1 cellular context compared by ENCODE assay signal in the genomic region with DNA sequence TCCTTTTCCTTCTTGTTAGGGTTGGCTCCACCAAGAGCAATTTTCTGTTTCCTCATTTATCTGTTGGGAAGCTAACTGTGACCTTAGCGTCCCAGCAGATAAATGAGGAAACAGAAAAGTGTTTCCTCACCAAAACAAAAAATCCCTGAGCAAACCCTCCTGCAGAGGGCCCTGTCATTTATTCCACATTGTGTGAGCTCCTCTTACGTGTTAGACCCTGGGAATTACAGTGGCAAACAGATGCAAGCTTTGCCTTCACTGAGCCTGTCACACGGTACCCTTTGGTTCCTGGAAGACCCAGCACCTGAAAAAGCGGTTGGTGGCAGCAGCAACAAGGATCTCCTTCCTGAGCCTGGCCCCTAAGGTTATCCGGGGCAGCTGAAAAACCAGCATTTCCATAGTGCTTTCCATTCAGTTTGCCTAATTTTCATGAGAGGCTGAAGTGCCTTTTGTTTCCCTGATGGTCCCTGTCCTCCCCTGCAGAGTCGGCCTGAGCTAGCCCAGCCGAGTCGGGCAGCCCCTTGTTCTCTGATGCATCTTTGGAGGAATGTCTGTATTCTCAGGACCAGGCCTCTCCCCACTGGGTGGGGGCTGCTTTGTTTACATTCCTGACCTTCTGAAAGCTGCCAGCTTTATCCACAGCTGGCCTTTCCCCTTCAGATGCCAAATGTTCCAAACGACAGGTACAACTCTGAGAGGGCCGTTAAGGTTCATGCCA.
A peak's percentile ranks its signal among the peaks of the same experiment; 100 is the strongest.
TF ChIP-seq lines count a peak whose summit lies in the region.

No MANE protein-coding gene starts in this region.

TF ChIP-seq in HepG2, 621 proteins besides CTCF, POLR2A, EP300 and RAD21 (continued from another document and continues in another):
- TF ChIP-seq ZNF841 (CRISPR knock-in tag; IDR thresholded peaks at IDR 0.05; ENCODE audit: borderline replicate concordance) (no peak), ZBTB43 (CRISPR knock-in tag; conservative IDR thresholded peaks at IDR 0.05) (no peak), XRCC5 (optimal IDR thresholded peaks at IDR 0.05; ENCODE audit: low read length) (peak; percentile 12), THAP9 (CRISPR knock-in tag; IDR thresholded peaks at IDR 0.05; ENCODE audit: borderline replicate concordance) (peak; percentile 34; the same call in 1 of the 2 replicates), ZNF546 (CRISPR knock-in tag; conservative IDR thresholded peaks at IDR 0.05) (no peak), ZNF781 (CRISPR knock-in tag; IDR thresholded peaks at IDR 0.05; ENCODE audit: borderline replicate concordance, not compliant biosample characterization) (peak; percentile 40), ELK4 (CRISPR knock-in tag; IDR thresholded peaks at IDR 0.05; ENCODE audit: borderline replicate concordance) (no peak), MTA3 (CRISPR knock-in tag; IDR thresholded peaks at IDR 0.05) (no peak), ADNP (CRISPR knock-in tag; IDR thresholded peaks at IDR 0.05) (no peak), JUND (CRISPR knock-in tag; IDR thresholded peaks at IDR 0.05) (no peak), ZNF17 (CRISPR knock-in tag; IDR thresholded peaks at IDR 0.05) (no peak), ZNF766 (CRISPR knock-in tag; IDR thresholded peaks at IDR 0.05; ENCODE audit: borderline replicate concordance) (no peak), SMYD3 (CRISPR knock-in tag; IDR thresholded peaks at IDR 0.05) (peak; percentile 5; the same call in 1 of the 2 replicates), NFRKB (IDR thresholded peaks at IDR 0.05) (no peak), ZFP91 (CRISPR knock-in tag; IDR thresholded peaks at IDR 0.05; ENCODE audit: borderline replicate concordance) (no peak), U2AF1 (optimal IDR thresholded peaks at IDR 0.05; ENCODE audit: low read depth, low read length) (peak; percentile 14), HOXA5 (CRISPR knock-in tag; IDR thresholded peaks at IDR 0.05) (no peak; the same call in 1 of the 2 replicates), RNF2 (conservative IDR thresholded peaks at IDR 0.05; ENCODE audit: low read depth) (no peak), TCF7 (IDR thresholded peaks at IDR 0.05; ENCODE audit: low read depth) (0 out of 2 replicates have a peak, but pooled peaks have one; percentile 25), KDM5B (CRISPR knock-in tag; IDR thresholded peaks at IDR 0.05; ENCODE audit: borderline replicate concordance) (peak; percentile 37; the same call in 1 of the 2 replicates), FOXO4 (CRISPR knock-in tag; conservative IDR thresholded peaks at IDR 0.05) (0 out of 2 replicates have a peak, but pooled peaks have one; percentile 91)
- TF ChIP-seq, protein P1, sequence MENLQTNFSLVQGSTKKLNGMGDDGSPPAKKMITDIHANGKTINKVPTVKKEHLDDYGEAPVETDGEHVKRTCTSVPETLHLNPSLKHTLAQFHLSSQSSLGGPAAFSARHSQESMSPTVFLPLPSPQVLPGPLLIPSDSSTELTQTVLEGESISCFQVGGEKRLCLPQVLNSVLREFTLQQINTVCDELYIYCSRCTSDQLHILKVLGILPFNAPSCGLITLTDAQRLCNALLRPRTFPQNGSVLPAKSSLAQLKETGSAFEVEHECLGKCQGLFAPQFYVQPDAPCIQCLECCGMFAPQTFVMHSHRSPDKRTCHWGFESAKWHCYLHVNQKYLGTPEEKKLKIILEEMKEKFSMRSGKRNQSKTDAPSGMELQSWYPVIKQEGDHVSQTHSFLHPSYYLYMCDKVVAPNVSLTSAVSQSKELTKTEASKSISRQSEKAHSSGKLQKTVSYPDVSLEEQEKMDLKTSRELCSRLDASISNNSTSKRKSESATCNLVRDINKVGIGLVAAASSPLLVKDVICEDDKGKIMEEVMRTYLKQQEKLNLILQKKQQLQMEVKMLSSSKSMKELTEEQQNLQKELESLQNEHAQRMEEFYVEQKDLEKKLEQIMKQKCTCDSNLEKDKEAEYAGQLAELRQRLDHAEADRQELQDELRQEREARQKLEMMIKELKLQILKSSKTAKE (CRISPR knock-in tag; IDR thresholded peaks at IDR 0.05; ENCODE audit: borderline replicate concordance) = no peak
- TF ChIP-seq, protein P2, sequence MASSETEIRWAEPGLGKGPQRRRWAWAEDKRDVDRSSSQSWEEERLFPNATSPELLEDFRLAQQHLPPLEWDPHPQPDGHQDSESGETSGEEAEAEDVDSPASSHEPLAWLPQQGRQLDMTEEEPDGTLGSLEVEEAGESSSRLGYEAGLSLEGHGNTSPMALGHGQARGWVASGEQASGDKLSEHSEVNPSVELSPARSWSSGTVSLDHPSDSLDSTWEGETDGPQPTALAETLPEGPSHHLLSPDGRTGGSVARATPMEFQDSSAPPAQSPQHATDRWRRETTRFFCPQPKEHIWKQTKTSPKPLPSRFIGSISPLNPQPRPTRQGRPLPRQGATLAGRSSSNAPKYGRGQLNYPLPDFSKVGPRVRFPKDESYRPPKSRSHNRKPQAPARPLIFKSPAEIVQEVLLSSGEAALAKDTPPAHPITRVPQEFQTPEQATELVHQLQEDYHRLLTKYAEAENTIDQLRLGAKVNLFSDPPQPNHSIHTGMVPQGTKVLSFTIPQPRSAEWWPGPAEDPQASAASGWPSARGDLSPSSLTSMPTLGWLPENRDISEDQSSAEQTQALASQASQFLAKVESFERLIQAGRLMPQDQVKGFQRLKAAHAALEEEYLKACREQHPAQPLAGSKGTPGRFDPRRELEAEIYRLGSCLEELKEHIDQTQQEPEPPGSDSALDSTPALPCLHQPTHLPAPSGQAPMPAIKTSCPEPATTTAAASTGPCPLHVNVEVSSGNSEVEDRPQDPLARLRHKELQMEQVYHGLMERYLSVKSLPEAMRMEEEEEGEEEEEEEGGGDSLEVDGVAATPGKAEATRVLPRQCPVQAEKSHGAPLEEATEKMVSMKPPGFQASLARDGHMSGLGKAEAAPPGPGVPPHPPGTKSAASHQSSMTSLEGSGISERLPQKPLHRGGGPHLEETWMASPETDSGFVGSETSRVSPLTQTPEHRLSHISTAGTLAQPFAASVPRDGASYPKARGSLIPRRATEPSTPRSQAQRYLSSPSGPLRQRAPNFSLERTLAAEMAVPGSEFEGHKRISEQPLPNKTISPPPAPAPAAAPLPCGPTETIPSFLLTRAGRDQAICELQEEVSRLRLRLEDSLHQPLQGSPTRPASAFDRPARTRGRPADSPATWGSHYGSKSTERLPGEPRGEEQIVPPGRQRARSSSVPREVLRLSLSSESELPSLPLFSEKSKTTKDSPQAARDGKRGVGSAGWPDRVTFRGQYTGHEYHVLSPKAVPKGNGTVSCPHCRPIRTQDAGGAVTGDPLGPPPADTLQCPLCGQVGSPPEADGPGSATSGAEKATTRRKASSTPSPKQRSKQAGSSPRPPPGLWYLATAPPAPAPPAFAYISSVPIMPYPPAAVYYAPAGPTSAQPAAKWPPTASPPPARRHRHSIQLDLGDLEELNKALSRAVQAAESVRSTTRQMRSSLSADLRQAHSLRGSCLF (CRISPR knock-in tag; IDR thresholded peaks at IDR 0.05; ENCODE audit: borderline replicate concordance) = no peak
- TF ChIP-seq, protein P3, sequence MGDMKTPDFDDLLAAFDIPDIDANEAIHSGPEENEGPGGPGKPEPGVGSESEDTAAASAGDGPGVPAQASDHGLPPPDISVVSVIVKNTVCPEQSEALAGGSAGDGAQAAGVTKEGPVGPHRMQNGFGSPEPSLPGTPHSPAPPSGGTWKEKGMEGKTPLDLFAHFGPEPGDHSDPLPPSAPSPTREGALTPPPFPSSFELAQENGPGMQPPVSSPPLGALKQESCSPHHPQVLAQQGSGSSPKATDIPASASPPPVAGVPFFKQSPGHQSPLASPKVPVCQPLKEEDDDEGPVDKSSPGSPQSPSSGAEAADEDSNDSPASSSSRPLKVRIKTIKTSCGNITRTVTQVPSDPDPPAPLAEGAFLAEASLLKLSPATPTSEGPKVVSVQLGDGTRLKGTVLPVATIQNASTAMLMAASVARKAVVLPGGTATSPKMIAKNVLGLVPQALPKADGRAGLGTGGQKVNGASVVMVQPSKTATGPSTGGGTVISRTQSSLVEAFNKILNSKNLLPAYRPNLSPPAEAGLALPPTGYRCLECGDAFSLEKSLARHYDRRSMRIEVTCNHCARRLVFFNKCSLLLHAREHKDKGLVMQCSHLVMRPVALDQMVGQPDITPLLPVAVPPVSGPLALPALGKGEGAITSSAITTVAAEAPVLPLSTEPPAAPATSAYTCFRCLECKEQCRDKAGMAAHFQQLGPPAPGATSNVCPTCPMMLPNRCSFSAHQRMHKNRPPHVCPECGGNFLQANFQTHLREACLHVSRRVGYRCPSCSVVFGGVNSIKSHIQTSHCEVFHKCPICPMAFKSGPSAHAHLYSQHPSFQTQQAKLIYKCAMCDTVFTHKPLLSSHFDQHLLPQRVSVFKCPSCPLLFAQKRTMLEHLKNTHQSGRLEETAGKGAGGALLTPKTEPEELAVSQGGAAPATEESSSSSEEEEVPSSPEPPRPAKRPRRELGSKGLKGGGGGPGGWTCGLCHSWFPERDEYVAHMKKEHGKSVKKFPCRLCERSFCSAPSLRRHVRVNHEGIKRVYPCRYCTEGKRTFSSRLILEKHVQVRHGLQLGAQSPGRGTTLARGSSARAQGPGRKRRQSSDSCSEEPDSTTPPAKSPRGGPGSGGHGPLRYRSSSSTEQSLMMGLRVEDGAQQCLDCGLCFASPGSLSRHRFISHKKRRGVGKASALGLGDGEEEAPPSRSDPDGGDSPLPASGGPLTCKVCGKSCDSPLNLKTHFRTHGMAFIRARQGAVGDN (CRISPR knock-in tag; IDR thresholded peaks at IDR 0.05) = peak; percentile 53
